Comparison of ENCODE assay signal across 1 cellular context in the genomic region with DNA sequence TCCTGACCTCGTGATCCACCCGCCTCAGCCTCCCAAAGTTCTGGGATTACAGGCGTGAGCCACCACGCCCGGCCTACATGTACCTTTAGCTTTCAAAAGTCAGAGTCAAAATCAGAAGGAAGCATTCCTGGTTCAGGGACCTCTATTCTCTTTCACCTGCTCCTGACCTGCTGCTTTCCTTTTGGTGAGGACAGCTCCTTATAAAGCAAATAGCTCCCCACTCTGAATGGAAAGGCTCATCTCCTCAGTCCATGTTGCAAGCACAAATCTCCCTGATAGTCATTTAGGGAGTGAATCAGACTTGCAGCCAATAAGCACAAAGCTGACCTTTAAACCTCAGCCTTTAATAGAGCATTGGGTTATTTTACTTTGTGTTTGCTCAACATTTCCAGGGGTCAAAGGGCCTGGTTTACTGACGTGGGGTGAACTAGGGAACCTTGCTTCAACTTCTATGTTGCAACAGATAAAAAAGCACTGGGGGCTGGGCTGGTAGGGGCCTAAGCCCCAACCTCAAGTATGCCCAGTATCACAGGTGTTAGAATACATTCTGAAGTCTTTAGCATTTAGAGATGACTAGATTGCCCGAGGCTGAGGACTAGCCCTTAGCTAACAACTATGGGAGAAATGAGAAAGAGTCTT.
TF ChIP-seq lines count a peak whose summit lies in the region.

No MANE protein-coding gene starts in this region.

TF ChIP-seq in HepG2, 621 proteins besides CTCF, POLR2A, EP300 and RAD21 (continued from another document):
- TF ChIP-seq, protein P1, sequence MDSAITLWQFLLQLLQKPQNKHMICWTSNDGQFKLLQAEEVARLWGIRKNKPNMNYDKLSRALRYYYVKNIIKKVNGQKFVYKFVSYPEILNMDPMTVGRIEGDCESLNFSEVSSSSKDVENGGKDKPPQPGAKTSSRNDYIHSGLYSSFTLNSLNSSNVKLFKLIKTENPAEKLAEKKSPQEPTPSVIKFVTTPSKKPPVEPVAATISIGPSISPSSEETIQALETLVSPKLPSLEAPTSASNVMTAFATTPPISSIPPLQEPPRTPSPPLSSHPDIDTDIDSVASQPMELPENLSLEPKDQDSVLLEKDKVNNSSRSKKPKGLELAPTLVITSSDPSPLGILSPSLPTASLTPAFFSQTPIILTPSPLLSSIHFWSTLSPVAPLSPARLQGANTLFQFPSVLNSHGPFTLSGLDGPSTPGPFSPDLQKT (CRISPR knock-in tag; IDR thresholded peaks at IDR 0.05; ENCODE audit: borderline replicate concordance) = no peak
- TF ChIP-seq ZNF337 (CRISPR knock-in tag; IDR thresholded peaks at IDR 0.05; ENCODE audit: borderline replicate concordance, low read depth) (no peak), ZSCAN30 (CRISPR knock-in tag; IDR thresholded peaks at IDR 0.05) (peak; percentile 82; the same call in 1 of the 2 replicates), ADNP (CRISPR knock-in tag; IDR thresholded peaks at IDR 0.05) (no peak), NFE2 (CRISPR knock-in tag; IDR thresholded peaks at IDR 0.05) (no peak), PITX1 (CRISPR knock-in tag; IDR thresholded peaks at IDR 0.05) (peak; percentile 93), SMYD3 (CRISPR knock-in tag; IDR thresholded peaks at IDR 0.05) (no peak), ZNF460 (CRISPR knock-in tag; IDR thresholded peaks at IDR 0.05; ENCODE audit: borderline replicate concordance) (peak; percentile 96), ZNF264 (CRISPR knock-in tag; IDR thresholded peaks at IDR 0.05) (peak; percentile 77; the same call in 1 of the 2 replicates), ZBTB8A (CRISPR knock-in tag; IDR thresholded peaks at IDR 0.05; ENCODE audit: borderline replicate concordance, low read depth) (no peak), ZNF678 (CRISPR knock-in tag; IDR thresholded peaks at IDR 0.05) (no peak), SMC3 (IDR thresholded peaks at IDR 0.05; ENCODE audit: low read length) (peak; percentile 48; the same call in 1 of the 2 replicates), REPIN1 (CRISPR knock-in tag; IDR thresholded peaks at IDR 0.05; ENCODE audit: borderline replicate concordance, low read depth) (peak; percentile 91; the same call in 1 of the 2 replicates), ZFP82 (CRISPR knock-in tag; IDR thresholded peaks at IDR 0.05; ENCODE audit: borderline replicate concordance) (no peak), THYN1 (CRISPR knock-in tag; IDR thresholded peaks at IDR 0.05; ENCODE audit: borderline replicate concordance, low read depth) (no peak), ZBTB42 (CRISPR knock-in tag; IDR thresholded peaks at IDR 0.05) (no peak), SIX1 (CRISPR knock-in tag; IDR thresholded peaks at IDR 0.05; ENCODE audit: borderline replicate concordance) (peak; percentile 89), GTF2F1 (IDR thresholded peaks at IDR 0.05; ENCODE audit: low read length) (0 out of 2 replicates have a peak, but pooled peaks have one; percentile 8), GATAD2A (CRISPR knock-in tag; IDR thresholded peaks at IDR 0.05) (peak; percentile 97), XBP1 (CRISPR knock-in tag; IDR thresholded peaks at IDR 0.05) (peak; percentile 70; the same call in 1 of the 2 replicates), MLLT10 (CRISPR knock-in tag; IDR thresholded peaks at IDR 0.05) (no peak), ZNF772 (CRISPR knock-in tag; IDR thresholded peaks at IDR 0.05) (peak; percentile 80; the same call in 1 of the 2 replicates), MAF1 (CRISPR knock-in tag; IDR thresholded peaks at IDR 0.05; ENCODE audit: borderline replicate concordance) (no peak)
- TF ChIP-seq, protein P2, sequence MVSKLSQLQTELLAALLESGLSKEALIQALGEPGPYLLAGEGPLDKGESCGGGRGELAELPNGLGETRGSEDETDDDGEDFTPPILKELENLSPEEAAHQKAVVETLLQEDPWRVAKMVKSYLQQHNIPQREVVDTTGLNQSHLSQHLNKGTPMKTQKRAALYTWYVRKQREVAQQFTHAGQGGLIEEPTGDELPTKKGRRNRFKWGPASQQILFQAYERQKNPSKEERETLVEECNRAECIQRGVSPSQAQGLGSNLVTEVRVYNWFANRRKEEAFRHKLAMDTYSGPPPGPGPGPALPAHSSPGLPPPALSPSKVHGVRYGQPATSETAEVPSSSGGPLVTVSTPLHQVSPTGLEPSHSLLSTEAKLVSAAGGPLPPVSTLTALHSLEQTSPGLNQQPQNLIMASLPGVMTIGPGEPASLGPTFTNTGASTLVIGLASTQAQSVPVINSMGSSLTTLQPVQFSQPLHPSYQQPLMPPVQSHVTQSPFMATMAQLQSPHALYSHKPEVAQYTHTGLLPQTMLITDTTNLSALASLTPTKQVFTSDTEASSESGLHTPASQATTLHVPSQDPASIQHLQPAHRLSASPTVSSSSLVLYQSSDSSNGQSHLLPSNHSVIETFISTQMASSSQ (IDR thresholded peaks at IDR 0.05; ENCODE audit: low read depth) = peak; percentile 84
- TF ChIP-seq, protein P2 (CRISPR knock-in tag; IDR thresholded peaks at IDR 0.05; ENCODE audit: borderline replicate concordance) = peak; percentile 83; the same call in 1 of the 2 replicates
- TF ChIP-seq, protein P3, sequence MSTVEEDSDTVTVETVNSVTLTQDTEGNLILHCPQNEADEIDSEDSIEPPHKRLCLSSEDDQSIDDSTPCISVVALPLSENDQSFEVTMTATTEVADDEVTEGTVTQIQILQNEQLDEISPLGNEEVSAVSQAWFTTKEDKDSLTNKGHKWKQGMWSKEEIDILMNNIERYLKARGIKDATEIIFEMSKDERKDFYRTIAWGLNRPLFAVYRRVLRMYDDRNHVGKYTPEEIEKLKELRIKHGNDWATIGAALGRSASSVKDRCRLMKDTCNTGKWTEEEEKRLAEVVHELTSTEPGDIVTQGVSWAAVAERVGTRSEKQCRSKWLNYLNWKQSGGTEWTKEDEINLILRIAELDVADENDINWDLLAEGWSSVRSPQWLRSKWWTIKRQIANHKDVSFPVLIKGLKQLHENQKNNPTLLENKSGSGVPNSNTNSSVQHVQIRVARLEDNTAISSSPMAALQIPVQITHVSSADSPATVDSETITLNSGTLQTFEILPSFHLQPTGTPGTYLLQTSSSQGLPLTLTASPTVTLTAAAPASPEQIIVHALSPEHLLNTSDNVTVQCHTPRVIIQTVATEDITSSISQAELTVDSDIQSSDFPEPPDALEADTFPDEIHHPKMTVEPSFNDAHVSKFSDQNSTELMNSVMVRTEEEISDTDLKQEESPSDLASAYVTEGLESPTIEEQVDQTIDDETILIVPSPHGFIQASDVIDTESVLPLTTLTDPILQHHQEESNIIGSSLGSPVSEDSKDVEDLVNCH (CRISPR knock-in tag; IDR thresholded peaks at IDR 0.05) = no peak
- TF ChIP-seq, protein P4, sequence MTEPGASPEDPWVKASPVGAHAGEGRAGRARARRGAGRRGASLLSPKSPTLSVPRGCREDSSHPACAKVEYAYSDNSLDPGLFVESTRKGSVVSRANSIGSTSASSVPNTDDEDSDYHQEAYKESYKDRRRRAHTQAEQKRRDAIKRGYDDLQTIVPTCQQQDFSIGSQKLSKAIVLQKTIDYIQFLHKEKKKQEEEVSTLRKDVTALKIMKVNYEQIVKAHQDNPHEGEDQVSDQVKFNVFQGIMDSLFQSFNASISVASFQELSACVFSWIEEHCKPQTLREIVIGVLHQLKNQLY (CRISPR knock-in tag; IDR thresholded peaks at IDR 0.05) = peak; percentile 86
- TF ChIP-seq, protein P5, sequence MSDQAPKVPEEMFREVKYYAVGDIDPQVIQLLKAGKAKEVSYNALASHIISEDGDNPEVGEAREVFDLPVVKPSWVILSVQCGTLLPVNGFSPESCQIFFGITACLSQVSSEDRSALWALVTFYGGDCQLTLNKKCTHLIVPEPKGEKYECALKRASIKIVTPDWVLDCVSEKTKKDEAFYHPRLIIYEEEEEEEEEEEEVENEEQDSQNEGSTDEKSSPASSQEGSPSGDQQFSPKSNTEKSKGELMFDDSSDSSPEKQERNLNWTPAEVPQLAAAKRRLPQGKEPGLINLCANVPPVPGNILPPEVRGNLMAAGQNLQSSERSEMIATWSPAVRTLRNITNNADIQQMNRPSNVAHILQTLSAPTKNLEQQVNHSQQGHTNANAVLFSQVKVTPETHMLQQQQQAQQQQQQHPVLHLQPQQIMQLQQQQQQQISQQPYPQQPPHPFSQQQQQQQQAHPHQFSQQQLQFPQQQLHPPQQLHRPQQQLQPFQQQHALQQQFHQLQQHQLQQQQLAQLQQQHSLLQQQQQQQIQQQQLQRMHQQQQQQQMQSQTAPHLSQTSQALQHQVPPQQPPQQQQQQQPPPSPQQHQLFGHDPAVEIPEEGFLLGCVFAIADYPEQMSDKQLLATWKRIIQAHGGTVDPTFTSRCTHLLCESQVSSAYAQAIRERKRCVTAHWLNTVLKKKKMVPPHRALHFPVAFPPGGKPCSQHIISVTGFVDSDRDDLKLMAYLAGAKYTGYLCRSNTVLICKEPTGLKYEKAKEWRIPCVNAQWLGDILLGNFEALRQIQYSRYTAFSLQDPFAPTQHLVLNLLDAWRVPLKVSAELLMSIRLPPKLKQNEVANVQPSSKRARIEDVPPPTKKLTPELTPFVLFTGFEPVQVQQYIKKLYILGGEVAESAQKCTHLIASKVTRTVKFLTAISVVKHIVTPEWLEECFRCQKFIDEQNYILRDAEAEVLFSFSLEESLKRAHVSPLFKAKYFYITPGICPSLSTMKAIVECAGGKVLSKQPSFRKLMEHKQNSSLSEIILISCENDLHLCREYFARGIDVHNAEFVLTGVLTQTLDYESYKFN (CRISPR knock-in tag; conservative IDR thresholded peaks at IDR 0.05) = peak; percentile 99
- TF ChIP-seq, protein P6, sequence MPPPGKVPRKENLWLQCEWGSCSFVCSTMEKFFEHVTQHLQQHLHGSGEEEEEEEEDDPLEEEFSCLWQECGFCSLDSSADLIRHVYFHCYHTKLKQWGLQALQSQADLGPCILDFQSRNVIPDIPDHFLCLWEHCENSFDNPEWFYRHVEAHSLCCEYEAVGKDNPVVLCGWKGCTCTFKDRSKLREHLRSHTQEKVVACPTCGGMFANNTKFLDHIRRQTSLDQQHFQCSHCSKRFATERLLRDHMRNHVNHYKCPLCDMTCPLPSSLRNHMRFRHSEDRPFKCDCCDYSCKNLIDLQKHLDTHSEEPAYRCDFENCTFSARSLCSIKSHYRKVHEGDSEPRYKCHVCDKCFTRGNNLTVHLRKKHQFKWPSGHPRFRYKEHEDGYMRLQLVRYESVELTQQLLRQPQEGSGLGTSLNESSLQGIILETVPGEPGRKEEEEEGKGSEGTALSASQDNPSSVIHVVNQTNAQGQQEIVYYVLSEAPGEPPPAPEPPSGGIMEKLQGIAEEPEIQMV (CRISPR knock-in tag; IDR thresholded peaks at IDR 0.05; ENCODE audit: low read depth) = no peak
